ENCODE assay signal across 8 cellular contexts in the genomic region with DNA sequence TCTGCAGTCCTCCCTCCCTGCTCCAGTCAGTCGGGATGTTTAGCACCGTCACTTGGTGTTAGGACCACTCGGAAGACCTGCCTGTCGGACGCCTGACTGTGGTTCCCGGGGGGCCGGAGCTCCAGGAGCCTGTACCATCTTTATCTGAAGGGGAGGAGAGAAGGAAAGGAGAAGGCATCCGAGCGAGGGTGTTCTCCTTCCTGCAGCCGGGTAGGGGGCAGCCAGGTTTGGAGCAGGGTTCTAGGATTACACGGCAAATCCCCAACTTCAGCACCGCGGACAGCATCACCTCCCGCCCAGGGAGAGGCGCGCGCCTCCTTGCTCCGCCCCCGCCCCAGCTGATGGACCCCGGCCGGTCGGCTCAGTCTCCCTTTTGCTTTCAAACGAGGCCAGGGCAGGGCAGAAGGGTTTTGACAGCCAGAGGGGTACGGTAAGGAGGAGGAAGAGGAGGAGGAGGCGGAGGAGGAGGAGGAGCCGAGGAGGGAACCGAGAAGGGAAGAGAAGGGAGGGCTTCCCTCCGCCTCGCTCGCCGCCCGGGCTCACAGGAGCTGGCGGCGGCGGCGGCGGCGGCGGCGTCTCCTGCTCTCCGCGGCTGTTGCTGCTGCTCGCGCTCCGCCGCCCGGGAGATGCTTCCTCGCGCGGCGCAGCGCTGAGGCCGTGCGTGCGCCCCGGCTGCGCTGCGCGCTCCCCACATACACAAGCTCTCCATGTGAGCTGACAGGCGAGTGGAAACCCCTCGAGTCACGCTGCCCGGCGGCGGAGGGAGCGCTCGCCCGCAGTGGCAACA. TPM values are rescaled to one million over a fixed set of nuclear protein-coding genes. Genes with fewer than 3 reads are reported as not detected.
DNase-seq lines count a peak whose midpoint lies in the region; ATAC-seq, FAIRE-seq and TF ChIP-seq lines count a peak whose summit lies in the region.

No MANE protein-coding gene starts in this region.

- ATAC-seq in HG02981 (IDR thresholded peaks at IDR 0.05; ENCODE audit: unreplicated experiment), result peak; percentile 74
- ATAC-seq in GM18502 (IDR thresholded peaks at IDR 0.05; ENCODE audit: poor library complexity, unreplicated experiment), result no peak

- H3K27me3 ChIP-seq in bronchial epithelial cell (ENCODE audit: control insufficient read depth, insufficient read depth, low read length) (no peaks in the 10 kb centered on the region), iPS-20b (ENCODE audit: insufficient read depth, low read length) (peaks cover 42% of the 10 kb centered on the region)

- 0 out of 2 replicates have a peak, but pooled peaks cover 3% of the 10 kb centered on the region for H3K4me1 ChIP-seq in iPS-20b (ENCODE audit: insufficient read depth, low read length)

- H3K36me3 ChIP-seq in bronchial epithelial cell (ENCODE audit: control insufficient read depth, insufficient read depth, low read length), result no peaks in the 10 kb centered on the region
- H3K36me3 ChIP-seq in iPS-20b (ENCODE audit: insufficient read depth, low read depth, low read length), result no peaks in the 10 kb centered on the region

- no peak overlapping the region for H3K9ac ChIP-seq in iPS-20b (ENCODE audit: low read depth, low read length)

- H3K4me3 ChIP-seq in bronchial epithelial cell (ENCODE audit: low read depth, low read length) (peak overlapping the region; percentile 22), iPS-20b (ENCODE audit: low read length) (peak overlapping the region; percentile 67), skeletal muscle cell (ENCODE audit: low read depth, low read length) (peak overlapping the region; percentile 48)

- no peak overlapping the region for H3K27ac ChIP-seq in iPS-20b (ENCODE audit: low read length)

- no peak for FAIRE-seq in bronchial epithelial cell (lab: Jason Lieb, UNC)

- DNase-seq in D341Med (ENCODE audit: low spot score) (peak; percentile 83), OCI-M2 (lab: John Stamatoyannopoulos, UW; ENCODE audit: unreplicated experiment) (peak; percentile 74), bronchial epithelial cell (ENCODE audit: low read depth) (peak; percentile 2), skeletal muscle cell (ENCODE audit: low read depth) (peak; percentile 6), RKO (ENCODE audit: low spot score) (no peak)

- H3K9me3 ChIP-seq in iPS-20b (ENCODE audit: insufficient read depth, low read depth, low read length), result no peaks in the 10 kb centered on the region

- no peak for TF ChIP-seq CTCF in bronchial epithelial cell (IDR thresholded peaks at IDR 0.05; ENCODE audit: insufficient read depth, low read length, severe bottlenecking)

RNA-seq across cellular contexts. Expression of a gene that starts 0.7 kb away (rescaled TPM):
- total RNA-seq in bronchial epithelial cell, result 0.26 and 0.51 TPM in 2 replicates
